Comparison of ENCODE assay signal across 16 cellular contexts in the genomic region with DNA sequence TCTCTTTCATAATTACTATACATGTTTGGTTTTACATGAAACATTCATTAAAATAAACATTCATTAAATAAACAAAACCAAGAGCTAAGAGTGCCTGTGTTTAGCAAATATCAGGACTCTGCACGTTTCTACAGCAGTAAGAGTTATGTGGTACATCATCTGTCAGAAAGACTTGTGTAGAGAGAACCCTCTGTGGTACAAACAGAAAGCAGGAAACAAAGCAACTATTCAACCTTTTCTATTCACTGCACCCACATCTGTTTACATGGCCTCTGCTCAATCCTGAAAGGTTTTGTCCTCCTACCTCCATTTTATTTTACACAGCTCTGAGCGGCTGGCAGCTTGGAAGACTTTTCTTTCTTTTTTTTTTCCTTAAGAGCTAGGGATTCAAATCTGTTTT.
DNase-seq lines count a peak whose midpoint lies in the region; ATAC-seq, FAIRE-seq and TF ChIP-seq lines count a peak whose summit lies in the region.
"Had no signal": no experiment of that assay in that cellular context is flagged by ENCODE, and none has a peak within 500 bp of the region (broad histone marks: within the 10 kb centered on the region; RNA-seq: fewer than 3 reads in every experiment).

No MANE protein-coding gene starts in this region.

- no peak overlapping the region for H4K5ac ChIP-seq in H1 (ENCODE audit: insufficient read length, low read depth, low read length)

- no peak overlapping the region for H3K56ac ChIP-seq in H1 (replicated peaks; ENCODE audit: insufficient read length, low read depth, low read length)

- TF ChIP-seq EP300 in H1 (IDR thresholded peaks at IDR 0.05; ENCODE audit: borderline replicate concordance in 1 of 2, low read depth in 2 of 2, low read length in 2 of 2): no peak

- DNase-seq in NCI-H2107 treated with DMSO at 0.1 percent for 48 hours (lab: John Stamatoyannopoulos, UW; ENCODE audit: unreplicated experiment): peak; percentile 66
- no peak for DNase-seq in NCI-H2107 (lab: John Stamatoyannopoulos, UW)
- DNase-seq in NCI-H2029 treated with DMSO at 0.1 percent for 48 hours (lab: John Stamatoyannopoulos, UW): peak; percentile 40
- no peak for DNase-seq in H1 (ENCODE audit: low read depth in 1 of 2, low spot score in 2 of 2)
- no peak for DNase-seq in sciatic nerve (ENCODE audit: low spot score)
- no peak for DNase-seq in foreskin melanocyte
- DNase-seq in stimulated activated CD4-positive, alpha-beta T cell treated with anti-CD3 and anti-CD28 coated beads, Interleukin-2, amount 100 ng/mL, for 24 hours: no peak
- DNase-seq: activated CD4-positive, alpha-beta T cell treated with anti-CD3 and anti-CD28 coated beads for 4 hours; activated T-cell treated with anti-CD3 and anti-CD28 coated beads, Interleukin-2, amount 50 U/mL, for 48 hours; amygdala; CD4-positive, alpha-beta T cell; mammary epithelial cell; spleen had no signal

- no peak overlapping the region for H2BK15ac ChIP-seq in H1 (ENCODE audit: low read length)

- TF ChIP-seq POLR2A in H1 (IDR thresholded peaks at IDR 0.05; ENCODE audit: control extremely low read depth in 1 of 2, low read depth in 2 of 2, low read length in 2 of 2): no peak

- no peak overlapping the region for H3K4me3 ChIP-seq in H1 (ENCODE audit: extremely low read depth in 1 of 4, insufficient read depth in 2 of 4, low read depth in 3 of 4, low read length in 4 of 4)
- H3K4me3 ChIP-seq: A549, spleen, suprapubic skin had no signal

- CTCF ChIA-PET in H1 (lab: Charles Lee; ENCODE audit: partially characterized antibody): interaction anchor here (0.6 kb wide), 1 partner anchor 12 kb away, joined by 3 read pairs; no protein-coding TSS in a partner anchor

- H2AK5ac ChIP-seq in H1 (ENCODE audit: low read depth, low read length): no peak overlapping the region

- WGBS in H1 (ENCODE audit: extremely low coverage in 1 of 2, insufficient coverage in 1 of 2, insufficient read length in 1 of 2, insufficient replicate concordance in 2 of 2, low coverage in 1 of 2, low lambda C conversion rate in 2 of 2, missing lambda C conversion rate in 1 of 2), 2 experiments: 75% methylated on average over 2 of the region's 2 CpGs; no CpG with 5 or more reads in 1 of the 2 experiments

- no peak for TF ChIP-seq RAD21 in H1 (IDR thresholded peaks at IDR 0.05 in 1 of 2, conservative IDR thresholded peaks at IDR 0.05 in 1 of 2; ENCODE audit: low read depth in 2 of 2, low read length in 2 of 2)

- no peaks in the 10 kb centered on the region for H3K79me2 ChIP-seq in H1 (ENCODE audit: control insufficient read depth in 1 of 2, insufficient read depth in 2 of 2, low read length in 2 of 2)

- no peak overlapping the region for H3K14ac ChIP-seq in H1 (ENCODE audit: insufficient read length)

- FAIRE-seq in H1 (lab: Jason Lieb, UNC): no peak
- FAIRE-seq: A549 had no signal

- H3K27ac ChIP-seq in H1 (ENCODE audit: low read depth, low read length): no peak overlapping the region
- H3K27ac ChIP-seq: A549, spleen, suprapubic skin had no signal

- no peak overlapping the region for H3K4ac ChIP-seq in H1 (replicated peaks; ENCODE audit: insufficient read length, low read depth, low read length)

- H3K23ac ChIP-seq in H1 (ENCODE audit: insufficient read length): no peak overlapping the region

- H3K4me2 ChIP-seq in H1 (ENCODE audit: insufficient read depth in 1 of 2, low read depth in 2 of 2, low read length in 2 of 2): no peak overlapping the region
- H3K4me2 ChIP-seq: A549 had no signal

- ATAC-seq in sciatic nerve: peak; percentile 45
- no peak for ATAC-seq in GM21367 (IDR thresholded peaks at IDR 0.05; ENCODE audit: unreplicated experiment)
- ATAC-seq: A549 had no signal

- no peaks in the 10 kb centered on the region for H3K27me3 ChIP-seq in H1 (replicated peaks in 1 of 4; ENCODE audit: control insufficient read depth in 3 of 4, extremely low read depth in 1 of 4, insufficient read depth in 3 of 4, low read length in 3 of 4)
- H3K27me3 ChIP-seq: spleen, suprapubic skin had no signal

- H3K79me1 ChIP-seq in H1 (ENCODE audit: low read depth, low read length): no peaks in the 10 kb centered on the region

- no peak for TF ChIP-seq CTCF in H1 (IDR thresholded peaks at IDR 0.05; ENCODE audit: control extremely low read depth in 1 of 3, insufficient read depth in 1 of 3, low read depth in 1 of 3, low read length in 3 of 3)

- H2BK12ac ChIP-seq in H1 (ENCODE audit: low read depth, low read length): no peak overlapping the region

- H3K36me3 ChIP-seq in H1 (ENCODE audit: control insufficient read depth in 2 of 4, insufficient read depth in 4 of 4, low read length in 3 of 4): no peaks in the 10 kb centered on the region
- H3K36me3 ChIP-seq: spleen, suprapubic skin had no signal

- intact Hi-C loops in sciatic nerve (cut with DNase I): no loop called here

- POLR2A ChIA-PET in H1 (lab: Charles Lee; ENCODE audit: partially characterized antibody): no interaction called here

- no peaks in the 10 kb centered on the region; the same call in 1 of the 2 replicates for H3K23me2 ChIP-seq in H1 (ENCODE audit: low read depth, low read length)

- H2AFZ ChIP-seq in H1 (ENCODE audit: low read length): peak overlapping the region; percentile 91

- peaks cover 0 to 2% of the 10 kb centered on the region in 2 experiments; a peak in 1 of 4 replicates for H3K9me3 ChIP-seq in H1 (ENCODE audit: insufficient read depth in 2 of 2, low read depth in 1 of 2, low read length in 1 of 2)
- H3K9me3 ChIP-seq: A549, suprapubic skin had no signal

- no peak overlapping the region for H2BK5ac ChIP-seq in H1 (ENCODE audit: low read depth, low read length)

- no peak overlapping the region for H2BK120ac ChIP-seq in H1 (replicated peaks; ENCODE audit: low read depth, low read length)

- no peak overlapping the region for H4K91ac ChIP-seq in H1 (replicated peaks; ENCODE audit: insufficient read length, low read length)

- no peaks in the 10 kb centered on the region for H3K4me1 ChIP-seq in H1 (replicated peaks in 1 of 4; ENCODE audit: control insufficient read depth in 3 of 4, insufficient read depth in 4 of 4, low read length in 3 of 4)
- H3K4me1 ChIP-seq: A549, spleen, suprapubic skin had no signal

- H4K20me1 ChIP-seq in H1 (replicated peaks in 1 of 2; ENCODE audit: control insufficient read depth in 1 of 2, insufficient read depth in 2 of 2, low read length in 2 of 2): no peaks in the 10 kb centered on the region

- H3K9ac ChIP-seq in H1 (replicated peaks in 1 of 4; ENCODE audit: extremely low read depth in 1 of 4, low read depth in 3 of 4, low read length in 3 of 4): no peak overlapping the region

- no peak overlapping the region for H4K8ac ChIP-seq in H1 (ENCODE audit: extremely low read depth, insufficient read depth, low read length)

- no peak overlapping the region for H3K18ac ChIP-seq in H1 (ENCODE audit: extremely low read depth, low read length)

- H2BK20ac ChIP-seq in H1 (ENCODE audit: low read length): no peak overlapping the region

TF ChIP-seq in H1, 55 proteins besides CTCF, POLR2A, EP300 and RAD21 (continues in another document):
- TF ChIP-seq CHD2 (IDR thresholded peaks at IDR 0.05; ENCODE audit: low read length): no peak
- no peak for TF ChIP-seq TBP (IDR thresholded peaks at IDR 0.05; ENCODE audit: low read depth, low read length)
- no peak for TF ChIP-seq JUND (IDR thresholded peaks at IDR 0.05; ENCODE audit: low read length)
- TF ChIP-seq CBX5 (IDR thresholded peaks at IDR 0.05; ENCODE audit: low read depth, low read length): no peak
- no peak for TF ChIP-seq TAF7 (optimal IDR thresholded peaks at IDR 0.05; ENCODE audit: borderline replicate concordance, low read depth, low read length)
- no peak for TF ChIP-seq KDM5A (IDR thresholded peaks at IDR 0.05; ENCODE audit: low read length)
- no peak for TF ChIP-seq ATF2 (IDR thresholded peaks at IDR 0.05; ENCODE audit: low read length)

Comparison
In these comparisons a context has a peak if more than half of its experiments do, and no peak if none do; other contexts are left out.
1. DNase-seq: peak in NCI-H2107 treated with DMSO at 0.1 percent for 48 hours (single experiment) and NCI-H2029 treated with DMSO at 0.1 percent for 48 hours (single experiment); none in NCI-H2107 (single experiment), H1 (0 of 2), sciatic nerve (single experiment), foreskin melanocyte (single experiment) and stimulated activated CD4-positive, alpha-beta T cell treated with anti-CD3 and anti-CD28 coated beads, Interleukin-2, amount 100 ng/mL, for 24 hours (0 of 2).